ENCODE assay signal across 28 cellular contexts in genomic region chr4:158599150-158599549, GRCh38.
DNase-seq lines count a peak whose midpoint lies in the region; ATAC-seq and TF ChIP-seq lines count a peak whose summit lies in the region.
"Had no signal": no experiment of that assay in that cellular context is flagged by ENCODE, and none has a peak within 500 bp of the region (broad histone marks: within the 10 kb centered on the region; RNA-seq: fewer than 3 reads in every experiment).

No MANE protein-coding gene starts in this region.

- H3K4me2 ChIP-seq in smooth muscle cell, result no peak overlapping the region
- H3K4me2 ChIP-seq: GM23338 had no signal

- no peaks in the 10 kb centered on the region for H3K9me3 ChIP-seq in smooth muscle cell (replicated peaks; ENCODE audit: low read depth)
- H3K9me3 ChIP-seq: pancreas, suprapubic skin, vagina had no signal

- H4K20me1 ChIP-seq in smooth muscle cell (ENCODE audit: low read depth), result no peaks in the 10 kb centered on the region

- H3K9me3 Mint-ChIP-seq in activated CD4-positive, alpha-beta T cell treated with anti-CD3 and anti-CD28 coated beads for 36 hours (ENCODE audit: low read depth), result no peaks in the 10 kb centered on the region
- H3K9me3 Mint-ChIP-seq: activated CD4-positive, alpha-beta memory T cell treated with anti-CD3 and anti-CD28 coated beads, Interleukin-2, amount 10 ng/mL, durations not matched to agents 7 days and 5 days; CD4-positive, alpha-beta T cell; GM23338; T-helper 1 cell treated with Interleukin-12 subunit alpha and Interleukin-12 subunit beta and Interleukin-4 antibody, amounts not matched to agents 30 μg/mL and 1 μg/mL, for 36 hours had no signal

- ATAC-seq in activated CD4-positive, alpha-beta T cell treated with anti-CD3 and anti-CD28 coated beads for 36 hours, result no peak
- no peak for ATAC-seq in SK-N-SH treated with all-trans-retinoic acid at 6 μM for 48 hours
- ATAC-seq: GM23338, pancreas, right cardiac atrium had no signal

- no peak for TF ChIP-seq POLR2A in lower leg skin (IDR thresholded peaks at IDR 0.05)

- POLR2A ChIA-PET in activated CD4-positive, alpha-beta T cell treated with anti-CD3 and anti-CD28 coated beads for 36 hours (lab: Charles Lee), result no interaction called here

- CTCF ChIA-PET in activated CD4-positive, alpha-beta T cell treated with anti-CD3 and anti-CD28 coated beads for 36 hours (lab: Charles Lee), result interaction anchor here (0.7 kb wide), 1 partner anchor 418 kb away, joined by 5 read pairs; no protein-coding TSS in a partner anchor

- H3K36me3 Mint-ChIP-seq in activated CD4-positive, alpha-beta T cell treated with anti-CD3 and anti-CD28 coated beads for 36 hours (ENCODE audit: low read depth), result no peaks in the 10 kb centered on the region

- no peak overlapping the region for H2AFZ ChIP-seq in smooth muscle cell (ENCODE audit: low read depth)
- H2AFZ ChIP-seq: GM23338 had no signal

- peaks cover 9% of the 10 kb centered on the region for H3K27me3 Mint-ChIP-seq in activated CD4-positive, alpha-beta T cell treated with anti-CD3 and anti-CD28 coated beads for 36 hours

- intact Hi-C loops in activated CD4-positive, alpha-beta T cell treated with anti-CD3 and anti-CD28 coated beads for 36 hours (cut with DNase I, micrococcal nuclease), result no loop called here
- intact Hi-C loops in lower leg skin (cut with DNase I; ENCODE audit: low total_unique reads), result no loop called here

- no peaks in the 10 kb centered on the region for H3F3A ChIP-seq in smooth muscle cell (ENCODE audit: low read depth)

- no peaks in the 10 kb centered on the region for H3K36me3 ChIP-seq in smooth muscle cell (ENCODE audit: low read depth)
- H3K36me3 ChIP-seq: cardiac muscle cell, pancreas, suprapubic skin, vagina, WERI-Rb-1 had no signal

- no peaks in the 10 kb centered on the region for H3K4me1 Mint-ChIP-seq in activated CD4-positive, alpha-beta T cell treated with anti-CD3 and anti-CD28 coated beads for 36 hours
- H3K4me1 Mint-ChIP-seq: activated CD4-positive, alpha-beta memory T cell treated with anti-CD3 and anti-CD28 coated beads, Interleukin-2, amount 10 ng/mL, durations not matched to agents 7 days and 5 days; GM23338 had no signal

- H3K79me2 ChIP-seq in smooth muscle cell (ENCODE audit: low read depth), result no peaks in the 10 kb centered on the region

- TF ChIP-seq CTCF in fibroblast of the aortic adventitia (IDR thresholded peaks at IDR 0.05; ENCODE audit: insufficient read depth, low read length), result no peak
- TF ChIP-seq CTCF in smooth muscle cell (IDR thresholded peaks at IDR 0.05; ENCODE audit: borderline replicate concordance, insufficient read depth, poor library complexity, severe bottlenecking), result no peak
- no peak for TF ChIP-seq CTCF in lower leg skin (IDR thresholded peaks at IDR 0.05)

- 88% methylated on average over 4 of the region's 4 CpGs for WGBS in smooth muscle cell (ENCODE audit: low lambda C conversion rate)
- 36 to 46% methylated on average over 4 of the region's 4 CpGs for WGBS in lower leg skin, 2 donors

- no peak overlapping the region for H3K9ac ChIP-seq in smooth muscle cell (ENCODE audit: low read depth)

- no peak overlapping the region for H3K27ac Mint-ChIP-seq in activated CD4-positive, alpha-beta T cell treated with anti-CD3 and anti-CD28 coated beads for 36 hours
- H3K27ac Mint-ChIP-seq: activated CD4-positive, alpha-beta memory T cell treated with anti-CD3 and anti-CD28 coated beads, Interleukin-2, amount 10 ng/mL, durations not matched to agents 7 days and 5 days; CD4-positive, alpha-beta T cell; GM23338; T-helper 1 cell treated with Interleukin-12 subunit alpha and Interleukin-12 subunit beta and Interleukin-4 antibody, amounts not matched to agents 30 μg/mL and 1 μg/mL, for 36 hours had no signal

- DNase-seq in AML-193 (lab: John Stamatoyannopoulos, UW) (peak; percentile 43 to 69), Kasumi-1 (lab: John Stamatoyannopoulos, UW) (peak; percentile 43 to 56), OCI-M1 (lab: John Stamatoyannopoulos, UW) (peak; percentile 44), fibroblast of the aortic adventitia (ENCODE audit: low read depth) (peak; percentile 27), smooth muscle cell (lab: John Stamatoyannopoulos, UW; ENCODE audit: unreplicated experiment) (no peak), lower leg skin (ENCODE audit: low spot score in 2 of 2) (no peak)
- DNase-seq in activated CD4-positive, alpha-beta T cell treated with anti-CD3 and anti-CD28 coated beads for 36 hours, result no peak
- DNase-seq: activated CD4-positive, alpha-beta memory T cell treated with anti-CD3 and anti-CD28 coated beads, Interleukin-2, amount 10 ng/mL, durations not matched to agents 7 days and 5 days; activated gamma-delta T cell treated with Interleukin-2 at 50 U/mL for 16 hours; activated T-cell treated with anti-CD3 and anti-CD28 coated beads for 4 hours; CD4-positive, alpha-beta T cell; DMS153; kidney glomerular epithelial cell; mesenchymal stem cell; NCI-H1048; NCI-H1930; NCI-H446 treated with DMSO at 0.1 percent for 48 hours; pancreas; Right ventricle myocardium superior; WERI-Rb-1 had no signal

- H3K4me3 Mint-ChIP-seq in activated CD4-positive, alpha-beta T cell treated with anti-CD3 and anti-CD28 coated beads for 36 hours, result no peak overlapping the region
- H3K4me3 Mint-ChIP-seq: activated CD4-positive, alpha-beta memory T cell treated with anti-CD3 and anti-CD28 coated beads, Interleukin-2, amount 10 ng/mL, durations not matched to agents 7 days and 5 days; CD4-positive, alpha-beta T cell; GM23338; T-helper 1 cell treated with Interleukin-12 subunit alpha and Interleukin-12 subunit beta and Interleukin-4 antibody, amounts not matched to agents 30 μg/mL and 1 μg/mL, for 36 hours had no signal

- no peak overlapping the region for H3K4me3 ChIP-seq in fibroblast of the aortic adventitia (ENCODE audit: low read depth, low read length)
- H3K4me3 ChIP-seq in smooth muscle cell, result no peak overlapping the region
- H3K4me3 ChIP-seq in lower leg skin (ENCODE audit: low read depth, poor library complexity, severe bottlenecking), result no peak overlapping the region
- H3K4me3 ChIP-seq: cardiac muscle cell, GM23338, pancreas, suprapubic skin, vagina had no signal

- H3K27me3 ChIP-seq in smooth muscle cell (ENCODE audit: low read depth), result no peaks in the 10 kb centered on the region
- H3K27me3 ChIP-seq: cardiac muscle cell, pancreas, suprapubic skin, vagina had no signal

- no peaks in the 10 kb centered on the region for H3K4me1 ChIP-seq in smooth muscle cell (ENCODE audit: low read depth)
- H3K4me1 ChIP-seq: pancreas, suprapubic skin, vagina had no signal

- no peak overlapping the region for H3K27ac ChIP-seq in smooth muscle cell (ENCODE audit: low read depth)
- H3K27ac ChIP-seq: cardiac muscle cell, epithelial cell of prostate, pancreas, suprapubic skin, vagina, WERI-Rb-1 had no signal

TF ChIP-seq in SK-N-SH treated with all-trans-retinoic acid at 6 μM for 48 hours, 23 proteins besides CTCF, POLR2A, EP300 and RAD21:
- TF ChIP-seq ESRRG (CRISPR knock-in tag; IDR thresholded peaks at IDR 0.05), result no peak

Comparison
In these comparisons a context has a peak if more than half of its experiments do, and no peak if none do; other contexts are left out.
1. DNase-seq: peak in AML-193 (2 of 2), Kasumi-1 (2 of 2), OCI-M1 (single experiment) and fibroblast of the aortic adventitia (single experiment); none in activated CD4-positive, alpha-beta T cell treated with anti-CD3 and anti-CD28 coated beads for 36 hours (single experiment), smooth muscle cell (single experiment) and lower leg skin (0 of 2).